In the genomic region with DNA sequence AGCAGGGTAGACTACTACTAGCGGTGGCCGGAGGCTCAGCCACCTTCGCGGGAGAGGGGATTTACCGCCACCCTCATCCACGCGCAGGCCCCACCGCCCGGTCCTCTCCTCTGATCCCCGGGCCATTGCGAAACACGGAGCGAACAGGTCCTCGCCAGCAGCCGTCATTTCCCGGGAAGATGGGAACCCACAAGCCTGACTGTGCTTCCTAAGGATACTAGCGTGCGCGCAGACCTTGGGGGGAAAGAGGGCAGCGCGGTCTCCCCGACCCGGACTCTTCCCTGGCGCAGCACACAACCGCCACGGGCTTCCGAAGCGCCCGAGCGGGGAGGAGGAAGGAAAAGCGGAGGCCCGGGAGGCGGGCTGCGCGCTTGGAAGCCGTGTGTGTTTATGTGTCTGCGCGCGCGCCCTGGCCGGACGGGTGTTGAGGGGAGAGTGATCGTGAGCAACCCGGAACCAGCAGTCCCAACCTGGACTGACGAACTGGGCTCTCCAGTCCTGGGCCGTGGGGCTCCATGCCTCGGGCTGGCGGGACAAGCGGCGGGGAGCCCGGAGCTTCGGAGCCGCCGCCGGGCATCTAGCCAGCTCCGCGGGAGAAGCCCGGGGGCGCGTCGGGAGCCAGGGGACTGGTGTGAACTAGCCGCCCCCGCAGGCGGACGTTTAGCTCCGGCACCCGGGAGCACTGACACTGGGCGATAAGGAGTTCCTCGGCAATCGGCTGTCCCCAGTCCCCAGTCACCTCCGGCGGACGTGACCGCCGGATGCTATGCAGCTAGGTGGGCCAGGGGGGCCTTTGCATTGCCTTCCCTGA, we compare ENCODE assay signal across 8 cellular contexts.
DNase-seq lines count a peak whose midpoint lies in the region; ATAC-seq and TF ChIP-seq lines count a peak whose summit lies in the region.

No MANE protein-coding gene starts in this region.

- H2BK5ac ChIP-seq in H9 (ENCODE audit: insufficient read length, low read length): no peak overlapping the region

- no peak overlapping the region for H3K27ac Mint-ChIP-seq in H9
- no peak overlapping the region for H3K27ac Mint-ChIP-seq in neural crest cell (ENCODE audit: unreplicated experiment)

- peak overlapping the region; percentile 80 for H3K14ac ChIP-seq in H9 (ENCODE audit: insufficient read depth, low read length)

- H4K20me1 ChIP-seq in H9 (ENCODE audit: control insufficient read depth, insufficient read depth, insufficient read length): no peaks in the 10 kb centered on the region

- H4K91ac ChIP-seq in H9 (ENCODE audit: insufficient read length, low read depth, low read length): peak overlapping the region; percentile 72

- H3K4me1 Mint-ChIP-seq in H9 (peaks cover 33 to 48% of the 10 kb centered on the region in 2 experiments), neural crest cell (peaks cover 54% of the 10 kb centered on the region)

- no peak overlapping the region for H2BK20ac ChIP-seq in H9 (ENCODE audit: low read depth, low read length, poor library complexity, severe bottlenecking)

- POLR2A ChIA-PET in AG04450 (lab: Yijun Ruan, JAX): interaction anchor here (0.7 to 1.1 kb wide), 2 partner anchors 32 to 75 kb away, joined by 3 read pairs; no protein-coding TSS in a partner anchor

- H3K9me3 Mint-ChIP-seq in H9: peaks cover 50 to 57% of the 10 kb centered on the region in 2 experiments
- H3K9me3 Mint-ChIP-seq in neural crest cell: no peaks in the 10 kb centered on the region

- TF ChIP-seq CTCF in AG04450 (IDR thresholded peaks at IDR 0.05; ENCODE audit: low read depth, low read length) (no peak), H9 (conservative IDR thresholded peaks at IDR 0.05) (no peak), fibroblast of pulmonary artery (IDR thresholded peaks at IDR 0.05; ENCODE audit: low read length, missing control alignments) (no peak), neural crest cell (conservative IDR thresholded peaks at IDR 0.05) (no peak)

- peaks cover 4% of the 10 kb centered on the region for H3K4me1 ChIP-seq in H9 (ENCODE audit: insufficient read depth, low read length)

- H3T11ph ChIP-seq in H9 (ENCODE audit: low read length): no peak overlapping the region

- peak overlapping the region; percentile 59 for H3K18ac ChIP-seq in H9 (ENCODE audit: insufficient read length, low read depth, low read length)

- no peak overlapping the region for H2AFZ ChIP-seq in H9 (ENCODE audit: low read length)

- peak overlapping the region; percentile 59 for H3K9ac ChIP-seq in H9 (ENCODE audit: extremely low read depth, insufficient read length, low read length)

- H2BK120ac ChIP-seq in H9 (ENCODE audit: low read depth, low read length, poor library complexity, severe bottlenecking): no peak overlapping the region

- H3K4me2 ChIP-seq in H9 (ENCODE audit: insufficient read depth, insufficient read length, low read length): peak overlapping the region; percentile 94

- no peak for ATAC-seq in HG03460 (IDR thresholded peaks at IDR 0.05; ENCODE audit: unreplicated experiment)
- no peak for ATAC-seq in HG03342 (IDR thresholded peaks at IDR 0.05; ENCODE audit: unreplicated experiment)

- no peak overlapping the region for H2AK5ac ChIP-seq in H9 (ENCODE audit: insufficient read length, low read length)

- no peak overlapping the region for H3K23ac ChIP-seq in H9 (ENCODE audit: insufficient read length, low read depth, low read length)

- H3K4me3 ChIP-seq in AG04450 (ENCODE audit: low read depth, low read length): peak overlapping the region; percentile 48
- peak overlapping the region; percentile 38 for H3K4me3 ChIP-seq in fibroblast of pulmonary artery (replicated peaks; ENCODE audit: low read depth, low read length)

- H3K36me3 Mint-ChIP-seq in H9 (ENCODE audit: insufficient read depth in 1 of 3, low read depth in 3 of 3) (peaks cover 4 to 6% (median 4%) of the 10 kb centered on the region in 3 experiments; a peak in 5 of 7 replicates), neural crest cell (ENCODE audit: low read depth) (no peaks in the 10 kb centered on the region)

- no peak overlapping the region for H4K5ac ChIP-seq in H9 (ENCODE audit: insufficient read length, low read depth, low read length)

- H3K27me3 Mint-ChIP-seq in H9 (ENCODE audit: low read depth): peaks cover 48% of the 10 kb centered on the region
- H3K27me3 Mint-ChIP-seq in neural crest cell (ENCODE audit: low read depth): peaks cover 55% of the 10 kb centered on the region

- H3K23me2 ChIP-seq in H9 (ENCODE audit: insufficient read length, low read depth, low read length, poor library complexity, severe bottlenecking): peaks cover 44% of the 10 kb centered on the region

- WGBS in H9 (ENCODE audit: extremely low coverage, insufficient read length, low lambda C conversion rate): no CpG with 5 or more reads among the region's 75 CpGs

- H3K4me3 Mint-ChIP-seq in H9 (peak overlapping the region; percentile 67 to 78), neural crest cell (peak overlapping the region; percentile 89)

- H3K27me3 ChIP-seq in AG04450 (ENCODE audit: control insufficient read depth, insufficient read depth, low read length): peaks cover 2% of the 10 kb centered on the region
- peaks cover 22% of the 10 kb centered on the region; the same call in 1 of the 2 replicates for H3K27me3 ChIP-seq in H9 (ENCODE audit: insufficient read depth, low read length)

- peak overlapping the region; percentile 58 for H2BK12ac ChIP-seq in H9 (ENCODE audit: insufficient read length, low read depth, low read length)

- H3K9me3 ChIP-seq in AG04450 (ENCODE audit: control insufficient read depth, insufficient read depth, low read length) (no peaks in the 10 kb centered on the region; the same call in 1 of the 2 replicates), H9 (ENCODE audit: control insufficient read depth, low read depth, low read length) (no peaks in the 10 kb centered on the region)

- H3K56ac ChIP-seq in H9 (ENCODE audit: insufficient read length, low read depth, low read length): no peak overlapping the region

- no peak for DNase-seq in AG04450 (ENCODE audit: low read depth, low spot score)
- DNase-seq in H9: peak; percentile 50
- peak; percentile 34 for DNase-seq in activated CD8-positive, alpha-beta memory T cell treated with anti-CD3 and anti-CD28 coated beads, Interleukin-2, amount 50 U/mL, for 4 hours
- DNase-seq in fibroblast of pulmonary artery (ENCODE audit: low read depth): peak; percentile 58
- DNase-seq in neural crest cell (ENCODE audit: low read depth, low spot score): no peak
- DNase-seq in DMS153 treated with DMSO at 0.1 percent for 48 hours (lab: John Stamatoyannopoulos, UW; ENCODE audit: unreplicated experiment): no peak

- no peak overlapping the region for H4K8ac ChIP-seq in H9 (replicated peaks; ENCODE audit: insufficient read length, low read depth, low read length)

- CTCF ChIA-PET in AG04450 (lab: Charles Lee): no interaction called here

- H3K4ac ChIP-seq in H9 (ENCODE audit: low read depth, low read length): peak overlapping the region; percentile 72; the same call in 1 of the 2 replicates

- H3K79me1 ChIP-seq in H9 (ENCODE audit: insufficient read depth, low read depth, low read length, poor library complexity, severe bottlenecking): no peaks in the 10 kb centered on the region

- no peaks in the 10 kb centered on the region for H3K79me2 ChIP-seq in H9 (ENCODE audit: insufficient read depth, low read length)

- H2BK15ac ChIP-seq in H9 (ENCODE audit: low read depth, low read length): no peak overlapping the region

- H3K27ac ChIP-seq in AG04450 (ENCODE audit: low read depth, low read length) (peak overlapping the region; percentile 39), H9 (ENCODE audit: insufficient read length, low read depth, low read length) (no peak overlapping the region)

Comparison
In these comparisons a context has a peak if more than half of its experiments do, and no peak if none do; other contexts are left out.
1. DNase-seq: peak in H9 (single experiment), activated CD8-positive, alpha-beta memory T cell treated with anti-CD3 and anti-CD28 coated beads, Interleukin-2, amount 50 U/mL, for 4 hours (single experiment) and fibroblast of pulmonary artery (single experiment); none in AG04450 (single experiment), neural crest cell (single experiment) and DMS153 treated with DMSO at 0.1 percent for 48 hours (single experiment).